19 cellular contexts compared by ENCODE assay signal in genomic region chr2:238358763-238359162, GRCh38.
"Had no signal": no experiment of that assay in that cellular context is flagged by ENCODE, and none has a peak within 500 bp of the region (broad histone marks: within the 10 kb centered on the region; RNA-seq: fewer than 3 reads in every experiment).

No MANE protein-coding gene starts in this region.

- H3K27me3 Mint-ChIP-seq: activated naive CD8-positive, alpha-beta T cell treated with anti-CD3 and anti-CD28 coated beads, Interleukin-2, amount 10 ng/mL, durations not matched to agents 7 days and 5 days had no signal

- DNase-seq: activated CD4-positive, CD25-positive, alpha-beta regulatory T cell; activated CD8-positive, alpha-beta memory T cell treated with anti-CD3 and anti-CD28 coated beads, Interleukin-2, amount 50 U/mL, for 4 hours; activated gamma-delta T cell; activated naive CD4-positive, alpha-beta T cell treated with anti-CD3 and anti-CD28 coated beads, Interleukin-2, amount 50 U/mL, for 16 hours; activated naive CD8-positive, alpha-beta T cell treated with anti-CD3 and anti-CD28 coated beads, Interleukin-2, amount 10 ng/mL, durations not matched to agents 7 days and 5 days; activated T-cell treated with anti-CD3 and anti-CD28 coated beads, Interleukin-2, amount 50 U/mL, for 1 hour; adrenal gland; aorta; central memory CD4-positive, alpha-beta T cell; NCI-H1092; NCI-H1417; NCI-H2029 treated with DMSO at 0.1 percent for 48 hours; NCI-H345; NCI-H510A treated with DMSO at 0.1 percent for 48 hours; Peyer's patch; Right ventricle myocardium superior; SJCRH30; SK-N-SH had no signal

- ATAC-seq: K562 had no signal

- H3K9me3 Mint-ChIP-seq: activated naive CD8-positive, alpha-beta T cell treated with anti-CD3 and anti-CD28 coated beads, Interleukin-2, amount 10 ng/mL, durations not matched to agents 7 days and 5 days had no signal
